ENCODE assay signal across 18 cellular contexts in genomic region chr11:58641326-58641725, GRCh38. TPM values are rescaled to one million over a fixed set of nuclear protein-coding genes. Genes with fewer than 3 reads are reported as not detected.
DNase-seq lines count a peak whose midpoint lies in the region; ATAC-seq and TF ChIP-seq lines count a peak whose summit lies in the region.
"Had no signal": no experiment of that assay in that cellular context is flagged by ENCODE, and none has a peak within 500 bp of the region (broad histone marks: within the 10 kb centered on the region; RNA-seq: fewer than 3 reads in every experiment).

No MANE protein-coding gene starts in this region.

- H3K36me3 Mint-ChIP-seq in CD8-positive, alpha-beta memory T cell, result peaks cover 0 to 5% (median 2%) of the 10 kb centered on the region in 3 donors
- peaks cover 6 to 11% of the 10 kb centered on the region in 2 donors for H3K36me3 Mint-ChIP-seq in stimulated activated naive B cell treated with anti-CD40 and anti-IgM and Interleukin-4, amounts not matched to agents 10 μg/mL and 1 μg/mL and 100 μg/mL, for 72 hours

- CTCF ChIA-PET in CD8-positive, alpha-beta memory T cell (lab: Charles Lee), result interaction anchor here (2.4 to 4.0 kb wide), 2 partner anchors 11 to 74 kb away, joined by 10 to 20 read pairs; no protein-coding TSS in a partner anchor

- H3K27me3 Mint-ChIP-seq in CD8-positive, alpha-beta memory T cell, result peaks cover under 1 to 1% of the 10 kb centered on the region in 2 donors
- H3K27me3 Mint-ChIP-seq in stimulated activated naive B cell treated with anti-CD40 and anti-IgM and Interleukin-4, amounts not matched to agents 10 μg/mL and 1 μg/mL and 100 μg/mL, for 72 hours, result no peaks in the 10 kb centered on the region

- intact Hi-C loops in mucosa of descending colon (cut with DNase I, micrococcal nuclease), result no loop called here

- POLR2A ChIA-PET in CD8-positive, alpha-beta memory T cell (lab: Charles Lee), result no interaction called here

- no peak overlapping the region for H3K27ac ChIP-seq in CD8-positive, alpha-beta memory T cell (ENCODE audit: low read depth, low read length)
- H3K27ac ChIP-seq: GM23248, PC-9 had no signal

- H3K9me3 Mint-ChIP-seq in CD8-positive, alpha-beta memory T cell, result peaks cover 3 to 8% (median 4%) of the 10 kb centered on the region in 5 donors
- peaks cover 0 to 2% of the 10 kb centered on the region in 2 donors for H3K9me3 Mint-ChIP-seq in stimulated activated naive B cell treated with anti-CD40 and anti-IgM and Interleukin-4, amounts not matched to agents 10 μg/mL and 1 μg/mL and 100 μg/mL, for 72 hours

- H3K4me1 Mint-ChIP-seq in CD8-positive, alpha-beta memory T cell, result peaks cover 19 to 23% (median 22%) of the 10 kb centered on the region in 3 donors
- peaks cover 10 to 14% of the 10 kb centered on the region in 2 donors for H3K4me1 Mint-ChIP-seq in stimulated activated naive B cell treated with anti-CD40 and anti-IgM and Interleukin-4, amounts not matched to agents 10 μg/mL and 1 μg/mL and 100 μg/mL, for 72 hours

- H3K9me3 ChIP-seq in CD8-positive, alpha-beta memory T cell (ENCODE audit: low read length), result no peaks in the 10 kb centered on the region
- peaks cover 9% of the 10 kb centered on the region for H3K9me3 ChIP-seq in mucosa of descending colon

- DNase-seq in CD8-positive, alpha-beta memory T cell, result no peak
- DNase-seq in OCI-M1 (lab: John Stamatoyannopoulos, UW), result peak; percentile 20
- DNase-seq in mucosa of descending colon, result no peak
- DNase-seq in stimulated activated naive B cell treated with anti-CD40 and anti-IgM and Interleukin-4, amounts not matched to agents 10 μg/mL and 1 μg/mL and 100 μg/mL, for 72 hours, result no peak
- no peak for DNase-seq in NCI-H2227 (lab: John Stamatoyannopoulos, UW; ENCODE audit: unreplicated experiment)
- DNase-seq: ACHN; C1 segment of cervical spinal cord; Caco-2; GM23248; HCEC 1CT; NCI-H1105 treated with DMSO at 0.1 percent for 48 hours; NCI-H1694; NCI-H2081 treated with DMSO at 0.1 percent for 48 hours; NK-92 treated with Interleukin-12 subunit alpha and Interleukin-12 subunit beta, amount 100 ng/mL, for 24 hours; PC-9 had no signal

- H3K4me3 Mint-ChIP-seq in CD8-positive, alpha-beta memory T cell, result no peak overlapping the region
- H3K4me3 Mint-ChIP-seq in stimulated activated naive B cell treated with anti-CD40 and anti-IgM and Interleukin-4, amounts not matched to agents 10 μg/mL and 1 μg/mL and 100 μg/mL, for 72 hours, result no peak overlapping the region

- no peak for TF ChIP-seq CTCF in mucosa of descending colon (IDR thresholded peaks at IDR 0.05)

- peak; percentile 85 for ATAC-seq in mucosa of descending colon
- no peak for ATAC-seq in stimulated activated naive B cell treated with anti-CD40 and anti-IgM and Interleukin-4, amounts not matched to agents 10 μg/mL and 1 μg/mL and 100 μg/mL, for 72 hours (replicated peaks)
- ATAC-seq in HG02588 (IDR thresholded peaks at IDR 0.05; ENCODE audit: unreplicated experiment), result no peak
- no peak for ATAC-seq in HG02840 (IDR thresholded peaks at IDR 0.05; ENCODE audit: low FRiP score, unreplicated experiment)
- ATAC-seq: K562 had no signal

- peaks cover 19% of the 10 kb centered on the region for H3K4me1 ChIP-seq in CD8-positive, alpha-beta memory T cell (ENCODE audit: insufficient read depth, low read length)
- peaks cover 24% of the 10 kb centered on the region for H3K4me1 ChIP-seq in mucosa of descending colon (ENCODE audit: low read depth)
- H3K4me1 ChIP-seq: Caco-2 had no signal

- no peak overlapping the region for H3K4me3 ChIP-seq in CD8-positive, alpha-beta memory T cell (ENCODE audit: low read length)
- no peak overlapping the region for H3K4me3 ChIP-seq in mucosa of descending colon
- H3K4me3 ChIP-seq: GM23248, K562, PC-9 had no signal

- H3K27me3 ChIP-seq in CD8-positive, alpha-beta memory T cell (ENCODE audit: insufficient read depth, low read length, poor library complexity, severe bottlenecking), result no peaks in the 10 kb centered on the region

- peak overlapping the region in 6 of 8 donors; percentile 31 to 80 (median 70) for H3K27ac Mint-ChIP-seq in CD8-positive, alpha-beta memory T cell
- peak overlapping the region; percentile 22 for H3K27ac Mint-ChIP-seq in stimulated activated naive B cell treated with anti-CD40 and anti-IgM and Interleukin-4, amounts not matched to agents 10 μg/mL and 1 μg/mL and 100 μg/mL, for 72 hours

- H3K36me3 ChIP-seq in CD8-positive, alpha-beta memory T cell (ENCODE audit: insufficient read depth, low read length), result no peaks in the 10 kb centered on the region
- no peaks in the 10 kb centered on the region for H3K36me3 ChIP-seq in mucosa of descending colon (ENCODE audit: low read depth)

RNA-seq across cellular contexts. Expression of gene CNTF, which starts 18.9 kb away (rescaled TPM):
- total RNA-seq in CD8-positive, alpha-beta memory T cell, result 1 to 10 TPM; 2.9 to 3.4 TPM
- not detected for polyA plus RNA-seq in CD8-positive, alpha-beta memory T cell
- total RNA-seq in mucosa of descending colon, result 1 to 10 TPM; 2.0 to 2.6 (median 2.5) TPM
